Comparison of ENCODE assay signal across 8 cellular contexts in genomic region chr1:21342961-21343838, GRCh38. TPM values are rescaled to one million over a fixed set of nuclear protein-coding genes. Genes with fewer than 3 reads are reported as not detected.
DNase-seq lines count a peak whose midpoint lies in the region; ATAC-seq and TF ChIP-seq lines count a peak whose summit lies in the region.

No MANE protein-coding gene starts in this region.

- peaks cover 31% of the 10 kb centered on the region for H4K20me1 ChIP-seq in neural progenitor cell (ENCODE audit: low read depth)

- POLR2A ChIA-PET in BJ (lab: Charles Lee) = no interaction called here

- H3K27ac Mint-ChIP-seq in neural progenitor cell = no peak overlapping the region

- ATAC-seq in GM19467 (IDR thresholded peaks at IDR 0.05; ENCODE audit: unreplicated experiment) (no peak), GM21360 (IDR thresholded peaks at IDR 0.05; ENCODE audit: unreplicated experiment) (no peak)

- no peaks in the 10 kb centered on the region for H3K36me3 Mint-ChIP-seq in neural progenitor cell

- peaks cover 12% of the 10 kb centered on the region for H3K79me2 ChIP-seq in neural progenitor cell (ENCODE audit: low read depth)

- H3K36me3 ChIP-seq in BJ (ENCODE audit: control insufficient read depth, insufficient read depth, low read length) (peaks cover 5% of the 10 kb centered on the region; the same call in 1 of the 2 replicates), neural progenitor cell (no peaks in the 10 kb centered on the region)

- H3K27ac ChIP-seq in caudate nucleus (ENCODE audit: low read depth, low read length) (peak overlapping the region; percentile 74), neural progenitor cell (no peak overlapping the region)

- no peak overlapping the region for H3K9ac ChIP-seq in neural progenitor cell

- no peaks in the 10 kb centered on the region for H3K9me3 Mint-ChIP-seq in neural progenitor cell

- peaks cover 17% of the 10 kb centered on the region for H3F3A ChIP-seq in neural progenitor cell (ENCODE audit: low read depth)

- DNase-seq in BJ (ENCODE audit: low read depth) (no peak), HFF-Myc (ENCODE audit: extremely low read depth, low read depth) (no peak), caudate nucleus (lab: John Stamatoyannopoulos, UW) (no peak), neural progenitor cell (ENCODE audit: low spot score) (no peak), A172 (ENCODE audit: low spot score) (no peak), NCI-H748 treated with DMSO at 0.1 percent for 48 hours (lab: John Stamatoyannopoulos, UW) (no peak)

- CTCF ChIA-PET in BJ (lab: Yijun Ruan, JAX) = interaction anchor here (1.0 to 1.3 kb wide), 3 partner anchors 9 to 72 kb away, joined by 4 read pairs; no protein-coding TSS in a partner anchor

- H3K4me2 ChIP-seq in neural progenitor cell = peak overlapping the region; percentile 78

- H3K4me3 ChIP-seq in BJ (ENCODE audit: low read depth, low read length) (peak overlapping the region; percentile 85), HFF-Myc (replicated peaks; ENCODE audit: low read depth, low read length) (peak overlapping the region; percentile 71), neural progenitor cell (no peak overlapping the region)

- TF ChIP-seq CTCF in BJ (IDR thresholded peaks at IDR 0.05; ENCODE audit: insufficient read depth, low read depth, low read length) (no peak), HFF-Myc (IDR thresholded peaks at IDR 0.05; ENCODE audit: low read depth, low read length, missing control alignments) (no peak), neural progenitor cell (IDR thresholded peaks at IDR 0.05) (no peak)

- peak overlapping the region; percentile 89 for H3K4me3 Mint-ChIP-seq in neural progenitor cell

- H3K27me3 Mint-ChIP-seq in neural progenitor cell (ENCODE audit: insufficient read depth, low read depth) = peaks cover 2% of the 10 kb centered on the region

- H2AFZ ChIP-seq in neural progenitor cell (replicated peaks) = no peak overlapping the region

- no peaks in the 10 kb centered on the region for H3K9me3 ChIP-seq in neural progenitor cell (ENCODE audit: low read depth)

- no peaks in the 10 kb centered on the region for H3K27me3 ChIP-seq in BJ (ENCODE audit: control insufficient read depth, insufficient read depth, low read length)
- peaks cover 44% of the 10 kb centered on the region for H3K27me3 ChIP-seq in neural progenitor cell

- peaks cover 45% of the 10 kb centered on the region for H3K4me1 Mint-ChIP-seq in neural progenitor cell

- H3K4me1 ChIP-seq in neural progenitor cell = peaks cover 12% of the 10 kb centered on the region

RNA-seq across cellular contexts. Expression of gene ECE1, which starts 52.9 kb away (rescaled TPM):
- 70.7 and 150 TPM in 2 replicates for polyA plus RNA-seq in BJ (2011; rRNA removed)
- polyA minus RNA-seq in BJ (2011; rRNA and poly(A)+ RNA removed) = 47.0 and 47.5 TPM in 2 replicates
- 12.5 and 15.2 TPM in 2 replicates for total RNA-seq in neural progenitor cell (ENCODE audit: low replicate concordance)
- total RNA-seq in A172 (2014; rRNA removed; shearing (Covaris generic)) = 65.8 and 66.3 TPM in 2 replicates
